Comparison of ENCODE assay signal across 31 cellular contexts in genomic region chr19:2280633-2281264, GRCh38. TPM values are rescaled to one million over a fixed set of nuclear protein-coding genes. Genes with fewer than 3 reads are reported as not detected.
"Had no signal": no experiment of that assay in that cellular context is flagged by ENCODE, and none has a peak within 500 bp of the region (broad histone marks: within the 10 kb centered on the region; RNA-seq: fewer than 3 reads in every experiment).

No MANE protein-coding gene starts in this region.

- H3K4me3 ChIP-seq: ovary, smooth muscle cell had no signal

- H3K27ac ChIP-seq: brain microvascular endothelial cell, coronary artery, ovary, thoracic aorta, VCaP had no signal

- H3K36me3 ChIP-seq: brain microvascular endothelial cell, ovary, thoracic aorta had no signal

- DNase-seq: activated CD4-positive, alpha-beta T cell treated with anti-CD3 and anti-CD28 coated beads, Interleukin-2, amount 50 U/mL, for 1 hour; activated CD4-positive, CD25-positive, alpha-beta regulatory T cell treated with anti-CD3 and anti-CD28 coated beads, Interleukin-2, amount 50 U/mL, for 72 hours; activated CD8-positive, alpha-beta memory T cell treated with anti-CD3 and anti-CD28 coated beads, Interleukin-2, amount 50 U/mL, for 4 hours; activated effector memory CD4-positive, alpha-beta T cell treated with Interleukin-2 at 50 U/mL for 16 hours; activated naive CD4-positive, alpha-beta T cell treated with anti-CD3 and anti-CD28 coated beads, Interleukin-2, amount 10 ng/mL, durations not matched to agents 7 days and 5 days; activated naive CD8-positive, alpha-beta T cell treated with anti-CD3 and anti-CD28 coated beads, Interleukin-2, amount 50 U/mL, for 24 hours; activated T-cell treated with anti-CD3 and anti-CD28 coated beads, Interleukin-2, amount 50 U/mL, for 4 hours; anterior cingulate cortex; brain microvascular endothelial cell; central memory CD4-positive, alpha-beta T cell; erythroblast; foreskin melanocyte; glutamatergic neuron; hippocampal formation; kidney; midbrain; ovary; stimulated activated CD4-positive, alpha-beta T cell treated with anti-CD3 and anti-CD28 coated beads, Interleukin-4, amount 100 ng/mL, for 1 hour; T-helper 2 cell; upper lobe of left lung had no signal

- FAIRE-seq: endometrium, kidney had no signal

- ATAC-seq: activated naive CD8-positive, alpha-beta T cell treated with anti-CD3 and anti-CD28 coated beads, Interleukin-2, amount 50 U/mL, for 24 hours; activated T-cell treated with anti-CD3 and anti-CD28 coated beads, Interleukin-2, amount 50 U/mL, for 4 hours; left lobe of liver had no signal

- H3K9me3 Mint-ChIP-seq: activated naive CD4-positive, alpha-beta T cell treated with anti-CD3 and anti-CD28 coated beads, Interleukin-2, amount 10 ng/mL, durations not matched to agents 7 days and 5 days; activated naive CD8-positive, alpha-beta T cell treated with anti-CD3 and anti-CD28 coated beads, Interleukin-2, amount 50 U/mL, for 24 hours; activated T-cell treated with anti-CD3 and anti-CD28 coated beads, Interleukin-2, amount 50 U/mL, for 4 hours; neural crest cell had no signal

- H3K27ac Mint-ChIP-seq: activated naive CD4-positive, alpha-beta T cell treated with anti-CD3 and anti-CD28 coated beads, Interleukin-2, amount 10 ng/mL, durations not matched to agents 7 days and 5 days; activated naive CD8-positive, alpha-beta T cell treated with anti-CD3 and anti-CD28 coated beads, Interleukin-2, amount 50 U/mL, for 24 hours had no signal

- H3K9me3 ChIP-seq: ovary, thoracic aorta, upper lobe of left lung had no signal

- H3K27me3 ChIP-seq: brain microvascular endothelial cell, ovary, upper lobe of left lung had no signal

- H3K4me3 Mint-ChIP-seq: activated naive CD8-positive, alpha-beta T cell treated with anti-CD3 and anti-CD28 coated beads, Interleukin-2, amount 50 U/mL, for 24 hours; activated T-cell treated with anti-CD3 and anti-CD28 coated beads, Interleukin-2, amount 50 U/mL, for 4 hours; neural crest cell had no signal

RNA-seq across cellular contexts. Expression of gene PEAK3, which starts 1.2 kb away (rescaled TPM):
- total RNA-seq: neural crest cell, pulmonary artery endothelial cell, smooth muscle cell had no signal

RNA-seq across cellular contexts. Expression of gene JSRP1, which starts 24.5 kb away (rescaled TPM):
- total RNA-seq: lung microvascular endothelial cell, sciatic nerve, smooth muscle cell, thoracic aorta had no signal
- polyA plus RNA-seq: smooth muscle cell had no signal

RNA-seq across cellular contexts. Expression of gene LINGO3, which starts 27.2 kb away (rescaled TPM):
- total RNA-seq: activated T-cell treated with anti-CD3 and anti-CD28 coated beads, Interleukin-2, amount 50 U/mL, for 4 hours; left lobe of liver; lung microvascular endothelial cell; myocyte; neural crest cell; ovary; pulmonary artery endothelial cell; sciatic nerve; smooth muscle cell had no signal
- polyA plus RNA-seq: ovary had no signal
